Comparison of ENCODE assay signal across 26 cellular contexts in genomic region chr2:100199421-100199820, GRCh38.
"Had no signal": no experiment of that assay in that cellular context is flagged by ENCODE, and none has a peak within 500 bp of the region (broad histone marks: within the 10 kb centered on the region; RNA-seq: fewer than 3 reads in every experiment).

No MANE protein-coding gene starts in this region.

- H3K9ac ChIP-seq: KMS-11 had no signal

- H3K27me3 Mint-ChIP-seq: activated B cell treated with CpG ODN at 0.5 μM for 24 hours; activated CD4-positive, alpha-beta memory T cell treated with anti-CD3 and anti-CD28 coated beads for 36 hours; activated CD4-positive, alpha-beta T cell treated with anti-CD3 and anti-CD28 coated beads, Interleukin-2, amount 10 ng/mL, durations not matched to agents 7 days and 5 days had no signal

- H3K4me2 ChIP-seq: KMS-11 had no signal

- H3K9me3 Mint-ChIP-seq: activated B cell treated with CpG ODN at 0.5 μM for 24 hours; activated CD4-positive, alpha-beta T cell treated with anti-CD3 and anti-CD28 coated beads, Interleukin-2, amount 10 ng/mL, durations not matched to agents 7 days and 5 days; activated naive CD8-positive, alpha-beta T cell treated with anti-CD3 and anti-CD28 coated beads for 36 hours; activated T-cell treated with anti-CD3 and anti-CD28 coated beads, Interleukin-2, amount 50 U/mL, for 4 hours; activated T-helper 2 cell treated with anti-CD3 and anti-CD28 coated beads, Interferon-gamma antibody, Interleukin-2, Interleukin-4, amounts not matched to agents 10 μg/mL and 5 μg/mL and 100 μg/mL, durations not matched to agents 14 hours and 24 hours and 36 hours; T-cell had no signal

- H3K4me1 Mint-ChIP-seq: activated B cell treated with CpG ODN at 0.5 μM for 24 hours; activated CD4-positive, alpha-beta T cell treated with anti-CD3 and anti-CD28 coated beads, Interleukin-2, amount 10 ng/mL, durations not matched to agents 7 days and 5 days; activated naive CD4-positive, alpha-beta T cell treated with anti-CD3 and anti-CD28 coated beads, Interleukin-2, amount 10 ng/mL, durations not matched to agents 7 days and 5 days; activated naive CD8-positive, alpha-beta T cell treated with anti-CD3 and anti-CD28 coated beads for 36 hours; T-cell had no signal

- ATAC-seq: activated T-cell treated with anti-CD3 and anti-CD28 coated beads, Interleukin-2, amount 50 U/mL, for 4 hours; Right ventricle myocardium inferior; T-cell had no signal

- H3K36me3 Mint-ChIP-seq: activated CD4-positive, alpha-beta memory T cell treated with anti-CD3 and anti-CD28 coated beads for 36 hours; activated naive CD4-positive, alpha-beta T cell treated with anti-CD3 and anti-CD28 coated beads, Interleukin-2, amount 10 ng/mL, durations not matched to agents 7 days and 5 days; activated naive CD8-positive, alpha-beta T cell treated with anti-CD3 and anti-CD28 coated beads for 36 hours; T-cell had no signal

- H3K27ac Mint-ChIP-seq: activated B cell treated with CpG ODN at 0.5 μM for 24 hours; activated CD4-positive, alpha-beta memory T cell treated with anti-CD3 and anti-CD28 coated beads for 36 hours; activated CD4-positive, alpha-beta T cell treated with anti-CD3 and anti-CD28 coated beads, Interleukin-2, amount 10 ng/mL, durations not matched to agents 7 days and 5 days; activated naive CD4-positive, alpha-beta T cell treated with anti-CD3 and anti-CD28 coated beads, Interleukin-2, amount 10 ng/mL, durations not matched to agents 7 days and 5 days; activated naive CD8-positive, alpha-beta T cell treated with anti-CD3 and anti-CD28 coated beads for 36 hours; activated T-helper 2 cell treated with anti-CD3 and anti-CD28 coated beads, Interferon-gamma antibody, Interleukin-2, Interleukin-4, amounts not matched to agents 10 μg/mL and 5 μg/mL and 100 μg/mL, durations not matched to agents 14 hours and 24 hours and 36 hours; T-cell had no signal

- H3K4me3 ChIP-seq: SK-N-MC had no signal

- H3K4me3 Mint-ChIP-seq: activated B cell treated with CpG ODN at 0.5 μM for 24 hours; activated CD4-positive, alpha-beta memory T cell treated with anti-CD3 and anti-CD28 coated beads for 36 hours; activated CD4-positive, alpha-beta T cell treated with anti-CD3 and anti-CD28 coated beads, Interleukin-2, amount 10 ng/mL, durations not matched to agents 7 days and 5 days; activated naive CD4-positive, alpha-beta T cell treated with anti-CD3 and anti-CD28 coated beads, Interleukin-2, amount 10 ng/mL, durations not matched to agents 7 days and 5 days; activated naive CD8-positive, alpha-beta T cell treated with anti-CD3 and anti-CD28 coated beads for 36 hours; activated T-cell treated with anti-CD3 and anti-CD28 coated beads, Interleukin-2, amount 50 U/mL, for 4 hours; T-cell had no signal

- H3K27ac ChIP-seq: KMS-11, SK-N-MC had no signal

- DNase-seq: activated B cell treated with CpG ODN at 0.5 μM for 24 hours; activated CD4-positive, alpha-beta memory T cell treated with anti-CD3 and anti-CD28 coated beads for 36 hours; activated CD4-positive, alpha-beta T cell treated with anti-CD3 and anti-CD28 coated beads for 1 hour; activated CD4-positive, alpha-beta T cell treated with anti-CD3 and anti-CD28 coated beads, Interleukin-2, amount 10 ng/mL, durations not matched to agents 7 days and 5 days; activated CD8-positive, alpha-beta memory T cell treated with anti-CD3 and anti-CD28 coated beads for 24 hours; activated gamma-delta T cell treated with Interleukin-2 at 50 U/mL for 16 hours; activated naive CD4-positive, alpha-beta T cell treated with anti-CD3 and anti-CD28 coated beads, Interleukin-2, amount 10 ng/mL, durations not matched to agents 7 days and 5 days; activated naive CD8-positive, alpha-beta T cell treated with anti-CD3 and anti-CD28 coated beads for 36 hours; activated T-cell treated with anti-CD3 and anti-CD28 coated beads, Interleukin-2, amount 50 U/mL, for 4 hours; MV-4-11; NCI-H1092 treated with DMSO at 0.1 percent for 48 hours; NCI-H1436; NCI-H1694 treated with DMSO at 0.1 percent for 48 hours; NCI-H2029 treated with DMSO at 0.1 percent for 48 hours; NCI-H345; NCI-H510A; NCI-H526 treated with DMSO at 0.1 percent for 48 hours; NCI-H82; RPMI8226; T-cell; T-helper 2 cell; T1000 had no signal
